ENCODE assay signal across 17 cellular contexts in the genomic region with DNA sequence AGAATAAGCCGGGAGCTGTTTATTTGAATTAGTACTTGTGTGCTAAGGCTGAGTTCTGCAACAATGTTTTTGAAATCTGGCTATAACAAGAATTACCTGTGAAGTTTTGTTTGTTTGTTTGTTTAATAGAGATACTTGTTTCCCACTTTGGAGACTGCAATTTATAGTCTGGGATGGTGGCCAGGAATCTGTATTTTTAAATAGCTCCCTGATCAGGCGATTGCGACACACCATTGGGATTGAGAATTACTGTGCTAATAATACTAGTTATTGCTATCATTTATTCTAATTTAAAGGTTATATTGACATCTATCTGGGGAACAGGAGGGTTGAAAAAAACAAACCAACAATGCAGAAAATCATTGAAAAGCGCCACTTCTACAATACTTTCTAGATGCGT.
DNase-seq lines count a peak whose midpoint lies in the region; ATAC-seq, FAIRE-seq and TF ChIP-seq lines count a peak whose summit lies in the region.
"Had no signal": no experiment of that assay in that cellular context is flagged by ENCODE, and none has a peak within 500 bp of the region (broad histone marks: within the 10 kb centered on the region; RNA-seq: fewer than 3 reads in every experiment).

No MANE protein-coding gene starts in this region.

- H4K20me1 ChIP-seq in IMR-90 (ENCODE audit: insufficient read depth, low read length) (no peaks in the 10 kb centered on the region), H1 (replicated peaks in 1 of 2; ENCODE audit: control insufficient read depth in 1 of 2, insufficient read depth in 2 of 2, low read length in 2 of 2) (no peaks in the 10 kb centered on the region)

- H4K8ac ChIP-seq in IMR-90 (ENCODE audit: low read depth in 2 of 2, low read length in 2 of 2) (no peak overlapping the region), H1 (ENCODE audit: extremely low read depth, insufficient read depth, low read length) (no peak overlapping the region)

- no peak for FAIRE-seq in H1 (lab: Jason Lieb, UNC)
- FAIRE-seq: GM12891, GM18507 had no signal

- H3K4ac ChIP-seq in IMR-90 (ENCODE audit: low read depth, low read length), result no peak overlapping the region
- H3K4ac ChIP-seq in H1 (replicated peaks; ENCODE audit: insufficient read length, low read depth, low read length), result no peak overlapping the region

- in situ Hi-C loops in IMR-90 (cut with MboI; ENCODE audit: low sequenced_read_pairs), result no loop called here

- DNase-seq in NCI-H2107 treated with DMSO at 0.1 percent for 48 hours (lab: John Stamatoyannopoulos, UW; ENCODE audit: unreplicated experiment) (peak; percentile 40), NCI-H2107 (lab: John Stamatoyannopoulos, UW) (no peak), IMR-90 (no peak), H1 (ENCODE audit: low read depth in 1 of 2, low spot score in 2 of 2) (no peak)
- DNase-seq: C1 segment of cervical spinal cord; Calu3; CD4-positive, alpha-beta memory T cell; COR-L47; EL; GF-D8; GOT3; H7; HCEC 1CT had no signal

- H3K27ac ChIP-seq in HEK293 (ENCODE audit: extremely low read depth, low read depth, low read length) (no peak overlapping the region), IMR-90 (ENCODE audit: insufficient read depth, low read length) (no peak overlapping the region), H1 (ENCODE audit: low read depth, low read length) (no peak overlapping the region)

- no peak overlapping the region for H4K5ac ChIP-seq in IMR-90 (ENCODE audit: low read depth, low read length)
- no peak overlapping the region for H4K5ac ChIP-seq in H1 (ENCODE audit: insufficient read length, low read depth, low read length)

- TF ChIP-seq CTCF in HEK293 (tag by site-specific recombination; IDR thresholded peaks at IDR 0.05) (no peak), IMR-90 (conservative IDR thresholded peaks at IDR 0.05; ENCODE audit: low read depth, low read length) (no peak), H1 (IDR thresholded peaks at IDR 0.05; ENCODE audit: control extremely low read depth in 1 of 3, insufficient read depth in 1 of 3, low read depth in 1 of 3, low read length in 3 of 3) (no peak)

- H2BK5ac ChIP-seq in IMR-90 (ENCODE audit: low read depth, low read length, poor library complexity, severe bottlenecking) (no peak overlapping the region), H1 (ENCODE audit: low read depth, low read length) (no peak overlapping the region)

- H3K79me1 ChIP-seq in IMR-90 (ENCODE audit: low read depth in 1 of 2, low read length in 2 of 2) (no peaks in the 10 kb centered on the region), H1 (ENCODE audit: low read depth, low read length) (no peaks in the 10 kb centered on the region)

- no peak for TF ChIP-seq EP300 in H1 (IDR thresholded peaks at IDR 0.05; ENCODE audit: borderline replicate concordance in 1 of 2, low read depth in 2 of 2, low read length in 2 of 2)

- H3K4me1 ChIP-seq in HEK293 (ENCODE audit: control insufficient read depth, insufficient read depth, low read length) (no peaks in the 10 kb centered on the region), IMR-90 (ENCODE audit: control insufficient read depth, insufficient read depth, low read length) (no peaks in the 10 kb centered on the region), H1 (replicated peaks in 1 of 4; ENCODE audit: control insufficient read depth in 3 of 4, insufficient read depth in 4 of 4, low read length in 3 of 4) (no peaks in the 10 kb centered on the region; a peak in 2 of 7 replicates)

- H3K4me2 ChIP-seq in IMR-90 (ENCODE audit: low read depth, low read length) (no peak overlapping the region), H1 (ENCODE audit: insufficient read depth in 1 of 2, low read depth in 2 of 2, low read length in 2 of 2) (no peak overlapping the region)

- no TSS peak for BruUV-seq in IMR-90 (replicated peaks; lab: Mats Ljungman, UMichigan)

- no peaks in the 10 kb centered on the region for H3K23me2 ChIP-seq in H1 (ENCODE audit: low read depth, low read length)

- TF ChIP-seq POLR2A in IMR-90 (IDR thresholded peaks at IDR 0.05; ENCODE audit: low read depth, low read length), result no peak
- TF ChIP-seq POLR2A in H1 (IDR thresholded peaks at IDR 0.05; ENCODE audit: control extremely low read depth in 1 of 2, low read depth in 2 of 2, low read length in 2 of 2), result no peak

- H3K9me3 ChIP-seq in HEK293 (ENCODE audit: control insufficient read depth, insufficient read depth, low read depth, low read length), result no peaks in the 10 kb centered on the region
- H3K9me3 ChIP-seq in IMR-90 (ENCODE audit: control insufficient read depth, insufficient read depth, low read length), result no peaks in the 10 kb centered on the region
- H3K9me3 ChIP-seq in H1 (ENCODE audit: insufficient read depth in 2 of 2, low read depth in 1 of 2, low read length in 1 of 2), result no peaks in the 10 kb centered on the region

- ATAC-seq in IMR-90 (ENCODE audit: low read depth), result no peak
- ATAC-seq in GM21367 (IDR thresholded peaks at IDR 0.05; ENCODE audit: unreplicated experiment), result no peak

- H3K14ac ChIP-seq in IMR-90 (replicated peaks; ENCODE audit: low read depth, low read length) (no peak overlapping the region), H1 (ENCODE audit: insufficient read length) (no peak overlapping the region)

- H3K56ac ChIP-seq in IMR-90 (ENCODE audit: extremely low read depth, insufficient read depth, low read length) (no peak overlapping the region), H1 (replicated peaks; ENCODE audit: insufficient read length, low read depth, low read length) (no peak overlapping the region)

- H2BK20ac ChIP-seq in IMR-90 (ENCODE audit: low read depth, low read length), result no peak overlapping the region
- no peak overlapping the region for H2BK20ac ChIP-seq in H1 (ENCODE audit: low read length)

- H4K91ac ChIP-seq in IMR-90 (ENCODE audit: insufficient read depth, low read depth, low read length), result no peak overlapping the region
- no peak overlapping the region for H4K91ac ChIP-seq in H1 (replicated peaks; ENCODE audit: insufficient read length, low read length)

- dilution Hi-C loops in IMR-90 (cut with HindIII; ENCODE audit: low sequenced_read_pairs, unreplicated experiment), result no loop called here

- H3K79me2 ChIP-seq in H1 (ENCODE audit: control insufficient read depth in 1 of 2, insufficient read depth in 2 of 2, low read length in 2 of 2), result no peaks in the 10 kb centered on the region

- no CpG with 5 or more reads among the region's 5 CpGs for WGBS in IMR-90 (ENCODE audit: extremely low coverage in 2 of 2, insufficient read length in 1 of 2), 2 experiments
- WGBS in H1 (ENCODE audit: extremely low coverage in 1 of 2, insufficient coverage in 1 of 2, insufficient read length in 1 of 2, insufficient replicate concordance in 2 of 2, low coverage in 1 of 2, low lambda C conversion rate in 2 of 2, missing lambda C conversion rate in 1 of 2), 2 experiments, result 95% methylated on average over 5 of the region's 5 CpGs; no CpG with 5 or more reads in 1 of the 2 experiments

- TF ChIP-seq RAD21 in IMR-90 (IDR thresholded peaks at IDR 0.05; ENCODE audit: low read length) (no peak), H1 (IDR thresholded peaks at IDR 0.05 in 1 of 2, conservative IDR thresholded peaks at IDR 0.05 in 1 of 2; ENCODE audit: low read depth in 2 of 2, low read length in 2 of 2) (no peak)

- H2BK120ac ChIP-seq in IMR-90 (ENCODE audit: low read depth, low read length), result no peak overlapping the region
- no peak overlapping the region for H2BK120ac ChIP-seq in H1 (replicated peaks; ENCODE audit: low read depth, low read length)

- H3K18ac ChIP-seq in IMR-90 (ENCODE audit: low read depth, low read length), result no peak overlapping the region
- H3K18ac ChIP-seq in H1 (ENCODE audit: extremely low read depth, low read length), result no peak overlapping the region

- H3K9ac ChIP-seq in IMR-90 (ENCODE audit: low read depth, low read length) (no peak overlapping the region), H1 (replicated peaks in 1 of 4; ENCODE audit: extremely low read depth in 1 of 4, low read depth in 3 of 4, low read length in 3 of 4) (no peak overlapping the region)

- H3K36me3 ChIP-seq in HEK293 (ENCODE audit: control insufficient read depth in 2 of 2, insufficient read depth in 1 of 2, low read length in 2 of 2), result no peaks in the 10 kb centered on the region
- H3K36me3 ChIP-seq in IMR-90 (ENCODE audit: control insufficient read depth, insufficient read depth, low read length), result no peaks in the 10 kb centered on the region
- H3K36me3 ChIP-seq in H1 (ENCODE audit: control insufficient read depth in 2 of 4, insufficient read depth in 4 of 4, low read length in 3 of 4), result no peaks in the 10 kb centered on the region

- H3K4me3 ChIP-seq in HEK293 (ENCODE audit: low read depth, low read length) (no peak overlapping the region), IMR-90 (ENCODE audit: insufficient read depth, low read depth, low read length) (no peak overlapping the region), H1 (ENCODE audit: extremely low read depth in 1 of 4, insufficient read depth in 2 of 4, low read depth in 3 of 4, low read length in 4 of 4) (no peak overlapping the region)

- intact Hi-C loops in IMR-90 (cut with micrococcal nuclease), result no loop called here

- POLR2A ChIA-PET in HEK293 (lab: Yijun Ruan, JAX), result no interaction called here
- POLR2A ChIA-PET in IMR-90 (lab: Charles Lee; ENCODE audit: unreplicated experiment), result no interaction called here
- POLR2A ChIA-PET in H1 (lab: Charles Lee; ENCODE audit: partially characterized antibody), result no interaction called here

- H2BK15ac ChIP-seq in IMR-90 (ENCODE audit: low read depth, low read length) (no peak overlapping the region), H1 (ENCODE audit: low read length) (no peak overlapping the region)

- H2BK12ac ChIP-seq in H1 (ENCODE audit: low read depth, low read length), result no peak overlapping the region

- H3K27me3 ChIP-seq in IMR-90 (ENCODE audit: control insufficient read depth, insufficient read depth, low read length) (no peaks in the 10 kb centered on the region), H1 (replicated peaks in 1 of 4; ENCODE audit: control insufficient read depth in 3 of 4, extremely low read depth in 1 of 4, insufficient read depth in 3 of 4, low read length in 3 of 4) (no peaks in the 10 kb centered on the region)

- no peak overlapping the region for H2AK9ac ChIP-seq in IMR-90 (replicated peaks; ENCODE audit: low read depth, low read length, poor library complexity)

- H3K9me1 ChIP-seq in IMR-90 (ENCODE audit: insufficient read depth, low read length), result no peaks in the 10 kb centered on the region

- H3K23ac ChIP-seq in IMR-90 (ENCODE audit: low read depth, low read length), result no peak overlapping the region
- H3K23ac ChIP-seq in H1 (ENCODE audit: insufficient read length), result no peak overlapping the region

- H2AFZ ChIP-seq in IMR-90 (replicated peaks; ENCODE audit: low read length, poor library complexity), result no peak overlapping the region
- H2AFZ ChIP-seq in H1 (ENCODE audit: low read length), result no peak overlapping the region

- CTCF ChIA-PET in HEK293 (lab: Yijun Ruan, JAX) (interaction anchor here (1.1 kb wide), 1 partner anchor 10 kb away, joined by 4 read pairs; no protein-coding TSS in a partner anchor), IMR-90 (lab: Yijun Ruan, JAX) (interaction anchor here (1.0 kb wide), 1 partner anchor 11 kb away, joined by 3 read pairs; no protein-coding TSS in a partner anchor), H1 (lab: Charles Lee; ENCODE audit: partially characterized antibody) (interaction anchor here (1.5 to 3.1 kb wide), 2 partner anchors 10 to 31 kb away, joined by 6 to 18 read pairs; no protein-coding TSS in a partner anchor)

- H2AK5ac ChIP-seq in IMR-90 (ENCODE audit: low read depth, low read length), result no peak overlapping the region
- H2AK5ac ChIP-seq in H1 (ENCODE audit: low read depth, low read length), result no peak overlapping the region
